Comparison of ENCODE assay signal across 15 cellular contexts in genomic region chr15:60701261-60702019, GRCh38.
"Had no signal": no experiment of that assay in that cellular context is flagged by ENCODE, and none has a peak within 500 bp of the region (broad histone marks: within the 10 kb centered on the region; RNA-seq: fewer than 3 reads in every experiment).

No MANE protein-coding gene starts in this region.

- H3K27me3 Mint-ChIP-seq: natural killer cell treated with Interleukin-12 subunit alpha and Interleukin-12 subunit beta and Interleukin-15 and Interleukin-18, amount 100 ng/mL, for 72 hours had no signal

- H3K4me3 ChIP-seq: sigmoid colon, SK-N-MC, spleen, thyroid gland had no signal

- H3K4me3 Mint-ChIP-seq: activated T-helper 1 cell treated with anti-CD3 and anti-CD28 coated beads, Interleukin-12 subunit alpha, Interleukin-12 subunit beta, Interleukin-2, Interleukin-4 antibody, amounts not matched to agents 30 ng/mL and 10 ng/mL and 1 ng/mL, durations not matched to agents 14 hours and 24 hours and 36 hours; immature natural killer cell; mesothelial cell of epicardium; natural killer cell treated with Interleukin-12 subunit alpha and Interleukin-12 subunit beta and Interleukin-15 and Interleukin-18, amount 100 ng/mL, for 72 hours had no signal

- H3K9me3 ChIP-seq: sigmoid colon, spleen, thyroid gland had no signal

- DNase-seq: activated CD4-positive, alpha-beta T cell treated with anti-CD3 and anti-CD28 coated beads, Interleukin-2, amount 50 U/mL, for 1 hour; aorta; cortex of kidney; effector CD4-positive, alpha-beta T cell; immature natural killer cell; sigmoid colon; spleen; stimulated activated naive CD4-positive, alpha-beta T cell; T-helper 9 cell; thyroid gland had no signal

- H3K36me3 ChIP-seq: sigmoid colon, spleen, thyroid gland had no signal

- H3K27me3 ChIP-seq: sigmoid colon, spleen, thyroid gland had no signal

- H3K9me3 Mint-ChIP-seq: activated T-helper 1 cell treated with anti-CD3 and anti-CD28 coated beads, Interleukin-12 subunit alpha, Interleukin-12 subunit beta, Interleukin-2, Interleukin-4 antibody, amounts not matched to agents 30 ng/mL and 10 ng/mL and 1 ng/mL, durations not matched to agents 14 hours and 24 hours and 36 hours; immature natural killer cell; mesothelial cell of epicardium; natural killer cell treated with Interleukin-12 subunit alpha and Interleukin-12 subunit beta and Interleukin-15 and Interleukin-18, amount 100 ng/mL, for 72 hours had no signal

- H3K4me1 ChIP-seq: parathyroid adenoma, sigmoid colon had no signal

- H3K36me3 Mint-ChIP-seq: immature natural killer cell; mesothelial cell of epicardium; natural killer cell treated with Interleukin-12 subunit alpha and Interleukin-12 subunit beta and Interleukin-15 and Interleukin-18, amount 100 ng/mL, for 72 hours had no signal

- H3K79me2 ChIP-seq: parathyroid adenoma had no signal

- ATAC-seq: natural killer cell treated with Interleukin-12 subunit alpha and Interleukin-12 subunit beta and Interleukin-15 and Interleukin-18, amount 100 ng/mL, for 72 hours had no signal

- H3K9ac ChIP-seq: parathyroid adenoma had no signal

- H3K27ac Mint-ChIP-seq: activated T-helper 1 cell treated with anti-CD3 and anti-CD28 coated beads, Interleukin-12 subunit alpha, Interleukin-12 subunit beta, Interleukin-2, Interleukin-4 antibody, amounts not matched to agents 30 ng/mL and 10 ng/mL and 1 ng/mL, durations not matched to agents 14 hours and 24 hours and 36 hours; immature natural killer cell; mesothelial cell of epicardium; natural killer cell treated with Interleukin-12 subunit alpha and Interleukin-12 subunit beta and Interleukin-15 and Interleukin-18, amount 100 ng/mL, for 72 hours had no signal

- H3K27ac ChIP-seq: parathyroid adenoma, sigmoid colon, SK-N-MC, thyroid gland had no signal
